ENCODE assay signal across 8 cellular contexts in genomic region chr19:13905634-13906524, GRCh38. TPM values are rescaled to one million over a fixed set of nuclear protein-coding genes. Genes with fewer than 3 reads are reported as not detected.
DNase-seq lines count a peak whose midpoint lies in the region; ATAC-seq and TF ChIP-seq lines count a peak whose summit lies in the region.

Gene BRME1, minus strand, starts transcription at chr19:13906117. Its CDS starts 1,225 bp downstream, at chr19:13904892.
Gene CC2D1A, plus strand, starts transcription at chr19:13906201. Its CDS starts 241 bp downstream, at chr19:13906442.

- H3K79me2 ChIP-seq in DND-41 (ENCODE audit: insufficient read depth, low read length) = peaks cover 30% of the 10 kb centered on the region

- H3K9me3 ChIP-seq in DND-41 (ENCODE audit: insufficient read depth, low read length, severe bottlenecking) (no peaks in the 10 kb centered on the region), RWPE2 (ENCODE audit: severe bottlenecking) (no peaks in the 10 kb centered on the region), stomach (no peaks in the 10 kb centered on the region)

- H3K36me3 ChIP-seq in DND-41 (ENCODE audit: insufficient read depth, low read length) (peaks cover 15% of the 10 kb centered on the region), RWPE2 (ENCODE audit: low read depth) (peaks cover 11% of the 10 kb centered on the region), stomach (peaks cover 0 to 21% (median 17%) of the 10 kb centered on the region in 4 donors)

- intact Hi-C loops in stomach (cut with DNase I; ENCODE audit: low total_unique reads) = no loop called here

- H3K36me3 Mint-ChIP-seq in neural crest cell (ENCODE audit: low read depth) = peaks cover 3% of the 10 kb centered on the region

- H3K27ac ChIP-seq in DND-41 (ENCODE audit: low read length) (peak within 1 kb of the TSS; percentile 81), RWPE2 (ENCODE audit: poor library complexity, severe bottlenecking) (peak within 1 kb of the TSS; percentile 43), stomach (peak within 1 kb of the TSS; percentile 84 to 91 (median 89))

- peak in 1 of 4 donors; percentile 35 for TF ChIP-seq POLR2A in stomach (IDR thresholded peaks at IDR 0.05)

- ATAC-seq in DND-41 (ENCODE audit: insufficient read depth, low read depth) (peak; percentile 97), GM21825 (IDR thresholded peaks at IDR 0.05; ENCODE audit: unreplicated experiment) (peak; percentile 91), RWPE2 (ENCODE audit: low read depth) (peak; percentile 98)

- no peaks in the 10 kb centered on the region for H3K27me3 Mint-ChIP-seq in neural crest cell (ENCODE audit: low read depth)

- TF ChIP-seq EP300 in stomach (IDR thresholded peaks at IDR 0.05) = no peak

- no peaks in the 10 kb centered on the region for H4K20me1 ChIP-seq in DND-41 (ENCODE audit: insufficient read depth, low read length)

- H3K27me3 ChIP-seq in DND-41 (ENCODE audit: insufficient read depth, low read length, poor library complexity) (no peaks in the 10 kb centered on the region), RWPE2 (ENCODE audit: insufficient read depth, poor library complexity, severe bottlenecking) (no peaks in the 10 kb centered on the region), stomach (no peaks in the 10 kb centered on the region)

- peak within 1 kb of the TSS; percentile 86 for H3K9ac ChIP-seq in DND-41 (ENCODE audit: low read depth, low read length)

- peak within 1 kb of the TSS; percentile 88 for H3K4me3 Mint-ChIP-seq in neural crest cell

- peak; percentile 3 for TF ChIP-seq CTCF in DND-41 (IDR thresholded peaks at IDR 0.05; ENCODE audit: borderline replicate concordance, extremely low read depth, low read length, poor library complexity, severe bottlenecking)
- no peak for TF ChIP-seq CTCF in RWPE2 (IDR thresholded peaks at IDR 0.05; ENCODE audit: poor library complexity, severe bottlenecking)
- TF ChIP-seq CTCF in fibroblast of villous mesenchyme (IDR thresholded peaks at IDR 0.05; ENCODE audit: insufficient read depth, low read depth, low read length) = no peak
- no peak for TF ChIP-seq CTCF in neural crest cell (conservative IDR thresholded peaks at IDR 0.05)
- TF ChIP-seq CTCF in stomach (IDR thresholded peaks at IDR 0.05) = peak in 1 of 7 experiments; percentile 14

- WGBS in stomach, 5 donors = 7 to 13% (median 7%) methylated on average over 50 to 87 of the region's 87 CpGs

- H3K4me1 Mint-ChIP-seq in neural crest cell = peaks cover 11% of the 10 kb centered on the region

- H3K4me2 ChIP-seq in DND-41 (ENCODE audit: insufficient read depth, low read length) = peak within 1 kb of the TSS; percentile 91

- H3K4me1 ChIP-seq in DND-41 (ENCODE audit: insufficient read depth, low read length) = peaks cover 62% of the 10 kb centered on the region
- no peaks in the 10 kb centered on the region for H3K4me1 ChIP-seq in RWPE2 (ENCODE audit: insufficient read depth, poor library complexity, severe bottlenecking)
- H3K4me1 ChIP-seq in stomach = peaks cover 14 to 34% (median 32%) of the 10 kb centered on the region in 4 donors

- peak within 1 kb of the TSS; percentile 57 for H3K27ac Mint-ChIP-seq in neural crest cell (ENCODE audit: unreplicated experiment)

- H3K9me3 Mint-ChIP-seq in neural crest cell = no peaks in the 10 kb centered on the region

- peak within 1 kb of the TSS; percentile 91 for H2AFZ ChIP-seq in DND-41 (ENCODE audit: low read depth, low read length)

- peak within 1 kb of the TSS; percentile 91 to 92 for H3K4me3 ChIP-seq in DND-41 (ENCODE audit: low read depth in 1 of 2, low read length in 2 of 2)
- peak within 1 kb of the TSS; percentile 62 for H3K4me3 ChIP-seq in RWPE2 (ENCODE audit: severe bottlenecking)
- H3K4me3 ChIP-seq in fibroblast of villous mesenchyme (ENCODE audit: low read depth, low read length) = peak within 1 kb of the TSS; percentile 79
- peak within 1 kb of the TSS; percentile 70 to 97 (median 78) for H3K4me3 ChIP-seq in stomach

- peak; percentile 96 for DNase-seq in DND-41
- DNase-seq in LoVo (ENCODE audit: low spot score) = peak; percentile 88
- DNase-seq in RWPE2 (ENCODE audit: low spot score) = peak; percentile 91
- DNase-seq in activated effector memory CD4-positive, alpha-beta T cell treated with anti-CD3 and anti-CD28 coated beads, Interleukin-2, amount 50 U/mL, for 16 hours = peak; percentile 99
- DNase-seq in fibroblast of villous mesenchyme (ENCODE audit: low read depth) = peak; percentile 79
- peak; percentile 84 for DNase-seq in neural crest cell (ENCODE audit: low read depth, low spot score)
- DNase-seq in stomach = peak; percentile 96

RNA-seq across cellular contexts. Expression of gene BRME1, which starts in this region (rescaled TPM):
- total RNA-seq in fibroblast of villous mesenchyme (0.32 and 0.43 TPM in 2 replicates), neural crest cell (15.0 and 15.1 TPM in 2 replicates), stomach (10 to 100 TPM in 1 of 5 donors, 1 to 10 TPM in 2, under 1 TPM in 1, not detected in 1; 0.87 to 14.3 (median 1.8) TPM)
- 1 to 10 TPM; 1.7 to 5.8 (median 3.7) TPM for polyA plus RNA-seq in stomach

RNA-seq across cellular contexts. Expression of gene CC2D1A, which starts in this region (rescaled TPM):
- total RNA-seq in fibroblast of villous mesenchyme (18.6 and 22.9 TPM in 2 replicates), neural crest cell (31.7 and 32.4 TPM in 2 replicates), stomach (100 to 1,000 TPM in 1 of 5 donors, 10 to 100 TPM in 4; 24.8 to 381 (median 49.6) TPM)
- 10 to 100 TPM; 28.0 to 38.8 (median 38.2) TPM for polyA plus RNA-seq in stomach

Comparison
In these comparisons a context has a peak if more than half of its experiments do, and no peak if none do; other contexts are left out.
1. Peak in every context shown above with its lines: DNase-seq, ATAC-seq, H3K4me3 ChIP-seq and H3K27ac ChIP-seq.